In the genomic region with DNA sequence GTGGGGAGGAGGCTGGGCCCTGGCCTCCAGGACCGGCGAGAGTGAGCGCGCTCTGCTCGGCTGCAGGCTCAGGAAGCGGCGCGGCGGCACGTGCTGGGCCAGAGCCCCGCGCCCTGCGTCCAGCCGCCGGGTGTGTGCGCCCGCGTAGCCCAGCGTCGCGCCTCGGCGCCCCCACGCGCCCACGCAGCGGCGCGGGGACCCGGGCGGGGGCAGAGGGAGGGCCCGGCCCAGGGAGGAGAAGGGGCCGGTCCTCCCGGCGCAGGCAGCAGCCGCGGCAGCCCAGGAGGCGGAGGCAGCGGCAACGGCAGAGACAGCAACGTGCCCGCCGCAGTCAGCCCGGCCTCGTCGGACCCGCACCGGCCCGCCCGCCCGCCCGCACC, we compare ENCODE assay signal across 10 cellular contexts. TPM values are rescaled to one million over a fixed set of nuclear protein-coding genes. Genes with fewer than 3 reads are reported as not detected.
DNase-seq lines count a peak whose midpoint lies in the region; ATAC-seq and TF ChIP-seq lines count a peak whose summit lies in the region.
"Had no signal": no experiment of that assay in that cellular context is flagged by ENCODE, and none has a peak within 500 bp of the region (broad histone marks: within the 10 kb centered on the region; RNA-seq: fewer than 3 reads in every experiment).

A gene with protein sequence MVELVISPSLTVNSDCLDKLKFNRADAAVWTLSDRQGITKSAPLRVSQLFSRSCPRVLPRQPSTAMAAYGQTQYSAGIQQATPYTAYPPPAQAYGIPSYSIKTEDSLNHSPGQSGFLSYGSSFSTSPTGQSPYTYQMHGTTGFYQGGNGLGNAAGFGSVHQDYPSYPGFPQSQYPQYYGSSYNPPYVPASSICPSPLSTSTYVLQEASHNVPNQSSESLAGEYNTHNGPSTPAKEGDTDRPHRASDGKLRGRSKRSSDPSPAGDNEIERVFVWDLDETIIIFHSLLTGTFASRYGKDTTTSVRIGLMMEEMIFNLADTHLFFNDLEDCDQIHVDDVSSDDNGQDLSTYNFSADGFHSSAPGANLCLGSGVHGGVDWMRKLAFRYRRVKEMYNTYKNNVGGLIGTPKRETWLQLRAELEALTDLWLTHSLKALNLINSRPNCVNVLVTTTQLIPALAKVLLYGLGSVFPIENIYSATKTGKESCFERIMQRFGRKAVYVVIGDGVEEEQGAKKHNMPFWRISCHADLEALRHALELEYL (plus strand): TSS at position 265 of the 380 bp plus-strand sequence. CDS start 95,168 bp downstream, outside the sequence.

- intact Hi-C loops in MCF 10A (cut with micrococcal nuclease), result no loop called here
- intact Hi-C loops in transverse colon (cut with DNase I; ENCODE audit: low total_unique reads), result no loop called here

- DNase-seq in NCI-H2196 (lab: John Stamatoyannopoulos, UW; ENCODE audit: unreplicated experiment) (peak; percentile 36), NCI-H2196 treated with DMSO at 0.1 percent for 48 hours (lab: John Stamatoyannopoulos, UW; ENCODE audit: unreplicated experiment) (no peak), MCF 10A (ENCODE audit: unreplicated experiment) (no peak), left lobe of liver (ENCODE audit: low spot score) (no peak), transverse colon (peak; percentile 16), H4 (ENCODE audit: low spot score) (no peak)
- DNase-seq in activated CD4-positive, alpha-beta T cell treated with anti-CD3 and anti-CD28 coated beads for 48 hours, result no peak
- DNase-seq: effector memory CD4-positive, alpha-beta T cell; stimulated activated CD4-positive, alpha-beta T cell treated with anti-CD3 and anti-CD28 coated beads, Interleukin-2, amount 100 ng/mL, for 48 hours had no signal

- peaks cover 49% of the 10 kb centered on the region for H3K27me3 ChIP-seq in transverse colon

- H3K27ac ChIP-seq in transverse colon, result peak within 1 kb of the TSS; percentile 2 to 68 (median 52)

- POLR2A ChIA-PET in MCF 10A (lab: Yijun Ruan, JAX), result no interaction called here

- peak within 1 kb of the TSS; percentile 14 to 65 (median 54) for H3K4me3 ChIP-seq in transverse colon

- peaks cover 0 to 27% (median 5%) of the 10 kb centered on the region in 4 donors for H3K4me1 ChIP-seq in transverse colon

- ATAC-seq in left lobe of liver (peak; percentile 81), GM19467 (IDR thresholded peaks at IDR 0.05; ENCODE audit: unreplicated experiment) (no peak)

- H3K9me3 Mint-ChIP-seq in MCF 10A (ENCODE audit: unreplicated experiment), result peaks cover 6% of the 10 kb centered on the region

- H3K36me3 Mint-ChIP-seq in MCF 10A (ENCODE audit: insufficient read depth, unreplicated experiment), result no peaks in the 10 kb centered on the region

- peak within 1 kb of the TSS; percentile 60 for H3K4me3 Mint-ChIP-seq in MCF 10A (ENCODE audit: unreplicated experiment)

- no peaks in the 10 kb centered on the region for H3K9me3 ChIP-seq in transverse colon

- TF ChIP-seq CTCF in MCF 10A (IDR thresholded peaks at IDR 0.05; ENCODE audit: unreplicated experiment) (no peak), transverse colon (IDR thresholded peaks at IDR 0.05) (no peak)

- H3K27ac Mint-ChIP-seq in MCF 10A (ENCODE audit: low read depth, unreplicated experiment), result no peak within 1 kb of the TSS

- H3K27me3 Mint-ChIP-seq in MCF 10A (ENCODE audit: insufficient read depth, unreplicated experiment), result peaks cover 84% of the 10 kb centered on the region

- no peak for TF ChIP-seq EP300 in transverse colon (IDR thresholded peaks at IDR 0.05; ENCODE audit: low read depth)

- peaks cover 5% of the 10 kb centered on the region for H3K4me1 Mint-ChIP-seq in MCF 10A (ENCODE audit: insufficient read depth, unreplicated experiment)

- WGBS in transverse colon (ENCODE audit: low coverage in 1 of 2), 2 donors, result 0% methylated on average over 18 of the region's 52 CpGs; no CpG with 5 or more reads in 1 of the 2 donors

- no peak for TF ChIP-seq POLR2A in transverse colon (IDR thresholded peaks at IDR 0.05)

- in situ Hi-C loops in transverse colon (cut with MboI; ENCODE audit: low pct_ligation_motif_present in 1 of 4, low pct_unique_long_range_greater_than_20kb in 1 of 4, low sequenced_read_pairs in 3 of 4), result no loop called here

- CTCF ChIA-PET in MCF 10A (lab: Yijun Ruan, JAX), result no interaction called here

- no peaks in the 10 kb centered on the region for H3K36me3 ChIP-seq in transverse colon

- BruUV-seq in MCF 10A (replicated peaks; lab: Mats Ljungman, UMichigan), result no TSS peak

RNA-seq across cellular contexts. Expression of the gene that starts here (rescaled TPM):
- total RNA-seq in MCF 10A (2022) (0.12 TPM in 1 of 2 replicates, not detected in the other), left lobe of liver (1.6 TPM), transverse colon (10 to 100 TPM in 2 of 4 donors, 1 to 10 TPM in 2; 4.5 to 17.5 (median 10.9) TPM)
- total RNA-seq in H4 (2014; rRNA removed; shearing (Covaris generic)), result 0.14 and 0.60 TPM in 2 replicates

Comparison
In these comparisons a context has a peak if more than half of its experiments do, and no peak if none do; other contexts are left out.
1. DNase-seq: peak in NCI-H2196 (single experiment) and transverse colon (single experiment); none in NCI-H2196 treated with DMSO at 0.1 percent for 48 hours (single experiment), MCF 10A (single experiment), left lobe of liver (single experiment), activated CD4-positive, alpha-beta T cell treated with anti-CD3 and anti-CD28 coated beads for 48 hours (single experiment) and H4 (single experiment).